Comparison of ENCODE assay signal across 9 cellular contexts in genomic region chr6:159042824-159043181, GRCh38. TPM values are rescaled to one million over a fixed set of nuclear protein-coding genes. Genes with fewer than 3 reads are reported as not detected.
A peak's percentile ranks its signal among the peaks of the same experiment; 100 is the strongest.
DNase-seq lines count a peak whose midpoint lies in the region; ATAC-seq and TF ChIP-seq lines count a peak whose summit lies in the region.
"Had no signal": no experiment of that assay in that cellular context is flagged by ENCODE, and none has a peak within 500 bp of the region (broad histone marks: within the 10 kb centered on the region; RNA-seq: fewer than 3 reads in every experiment).

No MANE protein-coding gene starts in this region.

- H3K9me3 ChIP-seq in ES-I3 (ENCODE audit: control insufficient read depth, insufficient read depth, low read length) (no peaks in the 10 kb centered on the region), osteoblast (ENCODE audit: low read depth, low read length) (no peaks in the 10 kb centered on the region)
- H3K9me3 ChIP-seq: prostate gland had no signal

- DNase-seq in NB4 (ENCODE audit: low read depth), result no peak
- no peak for DNase-seq in coronary artery (ENCODE audit: low spot score)
- no peak for DNase-seq in osteoblast (ENCODE audit: insufficient read length, low spot score, missing footprints)
- no peak for DNase-seq in NCI-H345 (lab: John Stamatoyannopoulos, UW)
- no peak for DNase-seq in activated gamma-delta T cell treated with Interleukin-2 at 50 U/mL for 16 hours

- H4K20me1 ChIP-seq in osteoblast (ENCODE audit: insufficient read depth, low read length), result no peaks in the 10 kb centered on the region

- ATAC-seq in HG03439 (IDR thresholded peaks at IDR 0.05; ENCODE audit: unreplicated experiment), result no peak

- peak overlapping the region; percentile 58 for H3K4me2 ChIP-seq in osteoblast (ENCODE audit: insufficient read depth, low read length)

- peak overlapping the region in 1 of 2 donors; percentile 58 for H3K27ac ChIP-seq in coronary artery
- H3K27ac ChIP-seq in osteoblast (ENCODE audit: low read depth, low read length), result no peak overlapping the region
- H3K27ac ChIP-seq: prostate gland had no signal

- TF ChIP-seq CTCF in NB4 (IDR thresholded peaks at IDR 0.05; ENCODE audit: low read depth, low read length), result no peak
- TF ChIP-seq CTCF in coronary artery (IDR thresholded peaks at IDR 0.05), result no peak
- TF ChIP-seq CTCF in osteoblast (IDR thresholded peaks at IDR 0.05; ENCODE audit: extremely low read depth, low read depth, low read length), result peak; percentile 32

- H3K9ac ChIP-seq in ES-I3 (ENCODE audit: low read depth, low read length), result 0 out of 2 replicates have a peak overlapping the region, but pooled peaks have one; percentile 35

- TF ChIP-seq POLR2A in NB4 (IDR thresholded peaks at IDR 0.05; ENCODE audit: extremely low read depth, insufficient read length), result no peak

- H3K4me1 ChIP-seq in ES-I3 (ENCODE audit: insufficient read depth, low read length) (0 out of 2 replicates have a peak, but pooled peaks cover 9% of the 10 kb centered on the region), osteoblast (ENCODE audit: insufficient read depth, low read length) (peaks cover 6% of the 10 kb centered on the region)
- H3K4me1 ChIP-seq: prostate gland had no signal

- H3K36me3 ChIP-seq in ES-I3 (ENCODE audit: insufficient read depth, low read length) (no peaks in the 10 kb centered on the region), osteoblast (ENCODE audit: insufficient read depth, low read length) (no peaks in the 10 kb centered on the region)
- H3K36me3 ChIP-seq: prostate gland had no signal

- no peak overlapping the region for H2AFZ ChIP-seq in osteoblast (ENCODE audit: low read length)

- H3K79me2 ChIP-seq in osteoblast (ENCODE audit: insufficient read depth, low read length), result no peaks in the 10 kb centered on the region

- peaks cover 39% of the 10 kb centered on the region for H3K27me3 ChIP-seq in osteoblast (ENCODE audit: insufficient read depth, low read length)

- peak overlapping the region; percentile 86 for H3K4me3 ChIP-seq in NB4 (ENCODE audit: low read depth, low read length)
- peak overlapping the region; percentile 44 for H3K4me3 ChIP-seq in coronary artery
- no peak overlapping the region for H3K4me3 ChIP-seq in osteoblast (ENCODE audit: insufficient read depth, low read length)
- H3K4me3 ChIP-seq: prostate gland had no signal

RNA-seq across cellular contexts. Expression of gene TAGAP, which starts 2.0 kb away (rescaled TPM):
- total RNA-seq in osteoblast, result not detected in 2 replicates
- total RNA-seq: HT1080 had no signal

RNA-seq across cellular contexts. Expression of gene RSPH3, which starts 42.8 kb away (rescaled TPM):
- total RNA-seq in osteoblast, result 8.3 and 10.3 TPM in 2 replicates
